In the genomic region with DNA sequence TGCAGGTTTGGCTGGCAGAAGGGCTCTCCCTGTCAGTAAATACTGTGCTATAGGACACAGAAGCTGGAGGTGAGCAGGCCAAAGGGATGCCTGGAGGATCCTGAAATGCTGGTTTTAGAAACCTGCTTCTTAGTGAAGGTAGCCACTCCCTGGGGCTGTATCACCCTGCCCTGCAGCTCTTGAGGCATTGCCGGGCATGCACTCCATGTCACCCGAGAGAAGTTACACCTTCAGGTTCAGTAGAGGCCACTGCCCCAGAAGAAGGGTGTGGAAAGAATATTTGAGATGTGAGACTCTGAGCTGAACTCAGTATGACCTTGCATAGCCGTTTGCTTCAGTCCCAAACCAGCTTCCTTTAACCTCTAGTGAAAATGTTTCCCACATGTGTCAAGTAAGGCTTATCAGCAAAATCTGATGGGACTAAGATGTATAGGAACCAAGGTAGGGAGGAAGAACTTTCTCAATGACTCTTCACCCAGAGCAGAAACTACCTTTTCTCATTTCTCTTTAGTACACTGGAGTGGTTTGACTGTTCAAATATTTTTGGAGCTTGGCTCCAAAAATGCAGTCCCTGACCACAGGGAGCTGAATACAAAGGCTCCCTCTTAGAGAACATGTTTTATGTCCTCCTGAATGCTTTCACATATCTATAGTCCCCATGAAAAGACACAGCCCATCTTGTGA, we compare ENCODE assay signal across 9 cellular contexts.
DNase-seq lines count a peak whose midpoint lies in the region; ATAC-seq, FAIRE-seq and TF ChIP-seq lines count a peak whose summit lies in the region.
"Had no signal": no experiment of that assay in that cellular context is flagged by ENCODE, and none has a peak within 500 bp of the region (broad histone marks: within the 10 kb centered on the region; RNA-seq: fewer than 3 reads in every experiment).

No MANE protein-coding gene starts in this region.

- no peak overlapping the region for H3K4me3 ChIP-seq in RWPE2 (ENCODE audit: severe bottlenecking)
- H3K4me3 ChIP-seq: hepatocyte had no signal

- H3K27ac ChIP-seq in RWPE2 (ENCODE audit: poor library complexity, severe bottlenecking): no peak overlapping the region
- H3K27ac ChIP-seq: hepatocyte had no signal

- no peaks in the 10 kb centered on the region for H3K27me3 ChIP-seq in RWPE2 (ENCODE audit: insufficient read depth, poor library complexity, severe bottlenecking)
- H3K27me3 ChIP-seq: hepatocyte had no signal

- no peak for TF ChIP-seq CTCF in RWPE2 (IDR thresholded peaks at IDR 0.05; ENCODE audit: poor library complexity, severe bottlenecking)

- H3K36me3 ChIP-seq in RWPE2 (ENCODE audit: low read depth): no peaks in the 10 kb centered on the region

- ATAC-seq in activated CD4-positive, CD25-positive, alpha-beta regulatory T cell treated with anti-CD3 and anti-CD28 coated beads, Interleukin-2, amount 50 U/mL, for 24 hours: peak; percentile 28 to 30
- ATAC-seq in HG02623 (IDR thresholded peaks at IDR 0.05; ENCODE audit: unreplicated experiment) (peak; percentile 43), RWPE2 (ENCODE audit: low read depth) (peak; percentile 42)

- peaks cover 7% of the 10 kb centered on the region for H3K4me1 ChIP-seq in RWPE2 (ENCODE audit: insufficient read depth, poor library complexity, severe bottlenecking)

- DNase-seq in activated CD4-positive, CD25-positive, alpha-beta regulatory T cell (lab: John Stamatoyannopoulos, UW): no peak
- no peak for DNase-seq in RWPE2 (ENCODE audit: low spot score)
- peak; percentile 43 for DNase-seq in renal cortical epithelial cell (ENCODE audit: low read depth)
- no peak for DNase-seq in NCI-H345 (lab: John Stamatoyannopoulos, UW)
- no peak for DNase-seq in frontal cortex (ENCODE audit: low spot score in 2 of 2)
- no peak for DNase-seq in GM19238 (ENCODE audit: insufficient read length, low spot score)

- FAIRE-seq in frontal cortex (lab: Jason Lieb, UNC): no peak

- H3K9me3 ChIP-seq in RWPE2 (ENCODE audit: severe bottlenecking): no peaks in the 10 kb centered on the region
